1 cellular context compared by ENCODE assay signal in the genomic region with DNA sequence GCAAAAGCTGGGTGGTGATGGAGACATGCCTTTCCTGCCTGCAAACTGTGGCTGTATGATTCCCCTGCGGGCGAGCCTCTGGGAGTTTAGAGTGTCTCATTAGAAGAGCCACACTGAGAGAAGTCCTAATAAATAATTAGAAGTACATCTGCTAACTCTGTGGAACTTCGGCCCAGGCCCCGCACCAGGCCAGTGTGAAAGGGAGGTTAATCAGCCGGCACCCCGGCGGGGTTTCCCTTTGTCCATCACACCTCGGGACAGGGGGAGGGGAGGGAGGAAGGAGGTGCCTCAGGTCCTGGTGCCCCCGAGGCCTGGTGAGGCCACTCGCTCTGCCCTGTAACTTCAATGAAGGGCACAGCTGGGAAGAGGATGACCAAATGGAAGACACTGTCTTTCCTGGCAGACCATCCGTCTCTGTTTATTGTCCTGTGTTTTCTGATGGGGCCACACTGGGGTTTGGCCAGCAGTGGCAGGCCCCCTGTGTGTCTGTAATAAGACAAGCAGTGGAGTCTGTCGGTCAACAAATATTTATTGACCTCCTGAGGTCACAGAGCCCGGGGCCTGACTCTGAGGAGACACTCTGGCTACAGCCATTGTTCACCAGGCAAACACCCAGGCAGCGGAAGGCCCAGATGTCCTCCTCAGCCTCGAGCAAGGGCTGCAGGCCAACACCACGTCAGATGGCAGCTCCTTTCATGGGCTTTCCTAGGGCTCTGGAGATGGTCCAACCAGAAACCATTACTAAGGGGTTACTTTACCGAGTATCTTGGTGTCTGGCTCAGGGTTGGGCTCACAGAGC.
TF ChIP-seq lines count a peak whose summit lies in the region.

No MANE protein-coding gene starts in this region.

TF ChIP-seq in HepG2, 621 proteins besides CTCF, POLR2A, EP300 and RAD21 (continued from another document and continues in another):
- TF ChIP-seq, protein P1, sequence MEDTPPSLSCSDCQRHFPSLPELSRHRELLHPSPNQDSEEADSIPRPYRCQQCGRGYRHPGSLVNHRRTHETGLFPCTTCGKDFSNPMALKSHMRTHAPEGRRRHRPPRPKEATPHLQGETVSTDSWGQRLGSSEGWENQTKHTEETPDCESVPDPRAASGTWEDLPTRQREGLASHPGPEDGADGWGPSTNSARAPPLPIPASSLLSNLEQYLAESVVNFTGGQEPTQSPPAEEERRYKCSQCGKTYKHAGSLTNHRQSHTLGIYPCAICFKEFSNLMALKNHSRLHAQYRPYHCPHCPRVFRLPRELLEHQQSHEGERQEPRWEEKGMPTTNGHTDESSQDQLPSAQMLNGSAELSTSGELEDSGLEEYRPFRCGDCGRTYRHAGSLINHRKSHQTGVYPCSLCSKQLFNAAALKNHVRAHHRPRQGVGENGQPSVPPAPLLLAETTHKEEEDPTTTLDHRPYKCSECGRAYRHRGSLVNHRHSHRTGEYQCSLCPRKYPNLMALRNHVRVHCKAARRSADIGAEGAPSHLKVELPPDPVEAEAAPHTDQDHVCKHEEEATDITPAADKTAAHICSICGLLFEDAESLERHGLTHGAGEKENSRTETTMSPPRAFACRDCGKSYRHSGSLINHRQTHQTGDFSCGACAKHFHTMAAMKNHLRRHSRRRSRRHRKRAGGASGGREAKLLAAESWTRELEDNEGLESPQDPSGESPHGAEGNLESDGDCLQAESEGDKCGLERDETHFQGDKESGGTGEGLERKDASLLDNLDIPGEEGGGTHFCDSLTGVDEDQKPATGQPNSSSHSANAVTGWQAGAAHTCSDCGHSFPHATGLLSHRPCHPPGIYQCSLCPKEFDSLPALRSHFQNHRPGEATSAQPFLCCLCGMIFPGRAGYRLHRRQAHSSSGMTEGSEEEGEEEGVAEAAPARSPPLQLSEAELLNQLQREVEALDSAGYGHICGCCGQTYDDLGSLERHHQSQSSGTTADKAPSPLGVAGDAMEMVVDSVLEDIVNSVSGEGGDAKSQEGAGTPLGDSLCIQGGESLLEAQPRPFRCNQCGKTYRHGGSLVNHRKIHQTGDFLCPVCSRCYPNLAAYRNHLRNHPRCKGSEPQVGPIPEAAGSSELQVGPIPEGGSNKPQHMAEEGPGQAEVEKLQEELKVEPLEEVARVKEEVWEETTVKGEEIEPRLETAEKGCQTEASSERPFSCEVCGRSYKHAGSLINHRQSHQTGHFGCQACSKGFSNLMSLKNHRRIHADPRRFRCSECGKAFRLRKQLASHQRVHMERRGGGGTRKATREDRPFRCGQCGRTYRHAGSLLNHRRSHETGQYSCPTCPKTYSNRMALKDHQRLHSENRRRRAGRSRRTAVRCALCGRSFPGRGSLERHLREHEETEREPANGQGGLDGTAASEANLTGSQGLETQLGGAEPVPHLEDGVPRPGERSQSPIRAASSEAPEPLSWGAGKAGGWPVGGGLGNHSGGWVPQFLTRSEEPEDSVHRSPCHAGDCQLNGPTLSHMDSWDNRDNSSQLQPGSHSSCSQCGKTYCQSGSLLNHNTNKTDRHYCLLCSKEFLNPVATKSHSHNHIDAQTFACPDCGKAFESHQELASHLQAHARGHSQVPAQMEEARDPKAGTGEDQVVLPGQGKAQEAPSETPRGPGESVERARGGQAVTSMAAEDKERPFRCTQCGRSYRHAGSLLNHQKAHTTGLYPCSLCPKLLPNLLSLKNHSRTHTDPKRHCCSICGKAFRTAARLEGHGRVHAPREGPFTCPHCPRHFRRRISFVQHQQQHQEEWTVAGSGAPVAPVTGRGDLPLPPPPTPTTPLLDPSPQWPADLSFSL (CRISPR knock-in tag; IDR thresholded peaks at IDR 0.05) = 0 out of 2 replicates have a peak, but pooled peaks have one; percentile 42
- no peak for TF ChIP-seq ZNF143 (CRISPR knock-in tag; IDR thresholded peaks at IDR 0.05)
- TF ChIP-seq ZNF556 (CRISPR knock-in tag; IDR thresholded peaks at IDR 0.05; ENCODE audit: borderline replicate concordance) = 0 out of 2 replicates have a peak, but pooled peaks have one; percentile 10
- no peak for TF ChIP-seq SUZ12 (IDR thresholded peaks at IDR 0.05; ENCODE audit: low read depth, low read length)
- TF ChIP-seq, protein P2, sequence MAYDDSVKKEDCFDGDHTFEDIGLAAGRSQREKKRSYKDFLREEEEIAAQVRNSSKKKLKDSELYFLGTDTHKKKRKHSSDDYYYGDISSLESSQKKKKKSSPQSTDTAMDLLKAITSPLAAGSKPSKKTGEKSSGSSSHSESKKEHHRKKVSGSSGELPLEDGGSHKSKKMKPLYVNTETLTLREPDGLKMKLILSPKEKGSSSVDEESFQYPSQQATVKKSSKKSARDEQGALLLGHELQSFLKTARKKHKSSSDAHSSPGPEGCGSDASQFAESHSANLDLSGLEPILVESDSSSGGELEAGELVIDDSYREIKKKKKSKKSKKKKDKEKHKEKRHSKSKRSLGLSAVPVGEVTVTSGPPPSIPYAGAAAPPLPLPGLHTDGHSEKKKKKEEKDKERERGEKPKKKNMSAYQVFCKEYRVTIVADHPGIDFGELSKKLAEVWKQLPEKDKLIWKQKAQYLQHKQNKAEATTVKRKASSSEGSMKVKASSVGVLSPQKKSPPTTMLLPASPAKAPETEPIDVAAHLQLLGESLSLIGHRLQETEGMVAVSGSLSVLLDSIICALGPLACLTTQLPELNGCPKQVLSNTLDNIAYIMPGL (CRISPR knock-in tag; IDR thresholded peaks at IDR 0.05; ENCODE audit: borderline replicate concordance in 1 of 2, low read depth in 1 of 2) = no peak
- no peak for TF ChIP-seq ZNF839 (CRISPR knock-in tag; IDR thresholded peaks at IDR 0.05; ENCODE audit: borderline replicate concordance)
- TF ChIP-seq, protein P3, sequence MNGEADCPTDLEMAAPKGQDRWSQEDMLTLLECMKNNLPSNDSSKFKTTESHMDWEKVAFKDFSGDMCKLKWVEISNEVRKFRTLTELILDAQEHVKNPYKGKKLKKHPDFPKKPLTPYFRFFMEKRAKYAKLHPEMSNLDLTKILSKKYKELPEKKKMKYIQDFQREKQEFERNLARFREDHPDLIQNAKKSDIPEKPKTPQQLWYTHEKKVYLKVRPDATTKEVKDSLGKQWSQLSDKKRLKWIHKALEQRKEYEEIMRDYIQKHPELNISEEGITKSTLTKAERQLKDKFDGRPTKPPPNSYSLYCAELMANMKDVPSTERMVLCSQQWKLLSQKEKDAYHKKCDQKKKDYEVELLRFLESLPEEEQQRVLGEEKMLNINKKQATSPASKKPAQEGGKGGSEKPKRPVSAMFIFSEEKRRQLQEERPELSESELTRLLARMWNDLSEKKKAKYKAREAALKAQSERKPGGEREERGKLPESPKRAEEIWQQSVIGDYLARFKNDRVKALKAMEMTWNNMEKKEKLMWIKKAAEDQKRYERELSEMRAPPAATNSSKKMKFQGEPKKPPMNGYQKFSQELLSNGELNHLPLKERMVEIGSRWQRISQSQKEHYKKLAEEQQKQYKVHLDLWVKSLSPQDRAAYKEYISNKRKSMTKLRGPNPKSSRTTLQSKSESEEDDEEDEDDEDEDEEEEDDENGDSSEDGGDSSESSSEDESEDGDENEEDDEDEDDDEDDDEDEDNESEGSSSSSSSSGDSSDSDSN (CRISPR knock-in tag; IDR thresholded peaks at IDR 0.05) = no peak
- TF ChIP-seq ARNT (IDR thresholded peaks at IDR 0.05) = no peak
- TF ChIP-seq IKZF4 (CRISPR knock-in tag; IDR thresholded peaks at IDR 0.05; ENCODE audit: borderline replicate concordance, low read depth, not compliant biosample characterization) = peak; percentile 35
- TF ChIP-seq, protein P4, sequence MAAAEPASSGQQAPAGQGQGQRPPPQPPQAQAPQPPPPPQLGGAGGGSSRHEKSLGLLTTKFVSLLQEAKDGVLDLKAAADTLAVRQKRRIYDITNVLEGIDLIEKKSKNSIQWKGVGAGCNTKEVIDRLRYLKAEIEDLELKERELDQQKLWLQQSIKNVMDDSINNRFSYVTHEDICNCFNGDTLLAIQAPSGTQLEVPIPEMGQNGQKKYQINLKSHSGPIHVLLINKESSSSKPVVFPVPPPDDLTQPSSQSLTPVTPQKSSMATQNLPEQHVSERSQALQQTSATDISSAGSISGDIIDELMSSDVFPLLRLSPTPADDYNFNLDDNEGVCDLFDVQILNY (CRISPR knock-in tag; conservative IDR thresholded peaks at IDR 0.05) = no peak
- no peak for TF ChIP-seq CBFB (CRISPR knock-in tag; IDR thresholded peaks at IDR 0.05)
- no peak for TF ChIP-seq ZNF282 (IDR thresholded peaks at IDR 0.05; ENCODE audit: partially characterized antibody)
- peak; percentile 65; the same call in 1 of the 2 replicates for TF ChIP-seq ZFP36L1 (CRISPR knock-in tag; IDR thresholded peaks at IDR 0.05)
- TF ChIP-seq, protein P5, sequence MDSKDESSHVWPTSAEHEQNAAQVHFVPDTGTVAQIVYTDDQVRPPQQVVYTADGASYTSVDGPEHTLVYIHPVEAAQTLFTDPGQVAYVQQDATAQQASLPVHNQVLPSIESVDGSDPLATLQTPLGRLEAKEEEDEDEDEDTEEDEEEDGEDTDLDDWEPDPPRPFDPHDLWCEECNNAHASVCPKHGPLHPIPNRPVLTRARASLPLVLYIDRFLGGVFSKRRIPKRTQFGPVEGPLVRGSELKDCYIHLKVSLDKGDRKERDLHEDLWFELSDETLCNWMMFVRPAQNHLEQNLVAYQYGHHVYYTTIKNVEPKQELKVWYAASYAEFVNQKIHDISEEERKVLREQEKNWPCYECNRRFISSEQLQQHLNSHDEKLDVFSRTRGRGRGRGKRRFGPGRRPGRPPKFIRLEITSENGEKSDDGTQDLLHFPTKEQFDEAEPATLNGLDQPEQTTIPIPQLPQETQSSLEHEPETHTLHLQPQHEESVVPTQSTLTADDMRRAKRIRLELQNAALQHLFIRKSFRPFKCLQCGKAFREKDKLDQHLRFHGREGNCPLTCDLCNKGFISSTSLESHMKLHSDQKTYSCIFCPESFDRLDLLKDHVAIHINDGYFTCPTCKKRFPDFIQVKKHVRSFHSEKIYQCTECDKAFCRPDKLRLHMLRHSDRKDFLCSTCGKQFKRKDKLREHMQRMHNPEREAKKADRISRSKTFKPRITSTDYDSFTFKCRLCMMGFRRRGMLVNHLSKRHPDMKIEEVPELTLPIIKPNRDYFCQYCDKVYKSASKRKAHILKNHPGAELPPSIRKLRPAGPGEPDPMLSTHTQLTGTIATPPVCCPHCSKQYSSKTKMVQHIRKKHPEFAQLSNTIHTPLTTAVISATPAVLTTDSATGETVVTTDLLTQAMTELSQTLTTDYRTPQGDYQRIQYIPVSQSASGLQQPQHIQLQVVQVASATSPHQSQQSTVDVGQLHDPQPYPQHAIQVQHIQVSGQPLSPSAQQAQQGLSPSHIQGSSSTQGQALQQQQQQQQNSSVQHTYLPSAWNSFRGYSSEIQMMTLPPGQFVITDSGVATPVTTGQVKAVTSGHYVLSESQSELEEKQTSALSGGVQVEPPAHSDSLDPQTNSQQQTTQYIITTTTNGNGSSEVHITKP (CRISPR knock-in tag; IDR thresholded peaks at IDR 0.05; ENCODE audit: low read depth) = no peak
- no peak for TF ChIP-seq KAT7 (CRISPR knock-in tag; IDR thresholded peaks at IDR 0.05; ENCODE audit: borderline replicate concordance)
- TF ChIP-seq, protein P6, sequence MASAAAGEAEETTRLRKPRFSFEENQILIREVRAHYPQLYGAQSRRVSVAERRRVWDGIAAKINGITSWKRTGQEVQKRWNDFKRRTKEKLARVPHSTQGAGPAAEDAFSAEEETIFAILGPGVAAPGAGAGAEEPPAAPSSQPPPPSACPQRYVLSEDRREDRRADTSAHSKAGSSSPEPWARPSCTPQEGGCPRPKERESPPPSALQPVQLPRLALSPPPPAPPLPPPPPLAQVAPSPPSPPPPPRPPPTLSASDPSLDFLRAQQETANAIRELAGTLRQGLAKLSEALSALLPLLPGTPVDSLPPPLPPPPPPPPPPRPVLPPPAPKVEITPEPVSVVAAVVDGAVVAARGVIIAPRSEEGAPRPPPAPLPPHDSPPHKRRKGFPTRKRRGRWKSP (CRISPR knock-in tag; IDR thresholded peaks at IDR 0.05) = no peak
- TF ChIP-seq, protein P7, sequence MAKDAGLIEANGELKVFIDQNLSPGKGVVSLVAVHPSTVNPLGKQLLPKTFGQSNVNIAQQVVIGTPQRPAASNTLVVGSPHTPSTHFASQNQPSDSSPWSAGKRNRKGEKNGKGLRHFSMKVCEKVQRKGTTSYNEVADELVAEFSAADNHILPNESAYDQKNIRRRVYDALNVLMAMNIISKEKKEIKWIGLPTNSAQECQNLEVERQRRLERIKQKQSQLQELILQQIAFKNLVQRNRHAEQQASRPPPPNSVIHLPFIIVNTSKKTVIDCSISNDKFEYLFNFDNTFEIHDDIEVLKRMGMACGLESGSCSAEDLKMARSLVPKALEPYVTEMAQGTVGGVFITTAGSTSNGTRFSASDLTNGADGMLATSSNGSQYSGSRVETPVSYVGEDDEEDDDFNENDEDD (CRISPR knock-in tag; IDR thresholded peaks at IDR 0.05; ENCODE audit: borderline replicate concordance) = peak; percentile 59; the same call in 1 of the 2 replicates
- TF ChIP-seq, protein P8, sequence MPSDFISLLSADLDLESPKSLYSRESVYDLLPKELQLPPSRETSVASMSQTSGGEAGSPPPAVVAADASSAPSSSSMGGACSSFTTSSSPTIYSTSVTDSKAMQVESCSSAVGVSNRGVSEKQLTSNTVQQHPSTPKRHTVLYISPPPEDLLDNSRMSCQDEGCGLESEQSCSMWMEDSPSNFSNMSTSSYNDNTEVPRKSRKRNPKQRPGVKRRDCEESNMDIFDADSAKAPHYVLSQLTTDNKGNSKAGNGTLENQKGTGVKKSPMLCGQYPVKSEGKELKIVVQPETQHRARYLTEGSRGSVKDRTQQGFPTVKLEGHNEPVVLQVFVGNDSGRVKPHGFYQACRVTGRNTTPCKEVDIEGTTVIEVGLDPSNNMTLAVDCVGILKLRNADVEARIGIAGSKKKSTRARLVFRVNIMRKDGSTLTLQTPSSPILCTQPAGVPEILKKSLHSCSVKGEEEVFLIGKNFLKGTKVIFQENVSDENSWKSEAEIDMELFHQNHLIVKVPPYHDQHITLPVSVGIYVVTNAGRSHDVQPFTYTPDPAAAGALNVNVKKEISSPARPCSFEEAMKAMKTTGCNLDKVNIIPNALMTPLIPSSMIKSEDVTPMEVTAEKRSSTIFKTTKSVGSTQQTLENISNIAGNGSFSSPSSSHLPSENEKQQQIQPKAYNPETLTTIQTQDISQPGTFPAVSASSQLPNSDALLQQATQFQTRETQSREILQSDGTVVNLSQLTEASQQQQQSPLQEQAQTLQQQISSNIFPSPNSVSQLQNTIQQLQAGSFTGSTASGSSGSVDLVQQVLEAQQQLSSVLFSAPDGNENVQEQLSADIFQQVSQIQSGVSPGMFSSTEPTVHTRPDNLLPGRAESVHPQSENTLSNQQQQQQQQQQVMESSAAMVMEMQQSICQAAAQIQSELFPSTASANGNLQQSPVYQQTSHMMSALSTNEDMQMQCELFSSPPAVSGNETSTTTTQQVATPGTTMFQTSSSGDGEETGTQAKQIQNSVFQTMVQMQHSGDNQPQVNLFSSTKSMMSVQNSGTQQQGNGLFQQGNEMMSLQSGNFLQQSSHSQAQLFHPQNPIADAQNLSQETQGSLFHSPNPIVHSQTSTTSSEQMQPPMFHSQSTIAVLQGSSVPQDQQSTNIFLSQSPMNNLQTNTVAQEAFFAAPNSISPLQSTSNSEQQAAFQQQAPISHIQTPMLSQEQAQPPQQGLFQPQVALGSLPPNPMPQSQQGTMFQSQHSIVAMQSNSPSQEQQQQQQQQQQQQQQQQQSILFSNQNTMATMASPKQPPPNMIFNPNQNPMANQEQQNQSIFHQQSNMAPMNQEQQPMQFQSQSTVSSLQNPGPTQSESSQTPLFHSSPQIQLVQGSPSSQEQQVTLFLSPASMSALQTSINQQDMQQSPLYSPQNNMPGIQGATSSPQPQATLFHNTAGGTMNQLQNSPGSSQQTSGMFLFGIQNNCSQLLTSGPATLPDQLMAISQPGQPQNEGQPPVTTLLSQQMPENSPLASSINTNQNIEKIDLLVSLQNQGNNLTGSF (CRISPR knock-in tag; IDR thresholded peaks at IDR 0.05) = no peak
- TF ChIP-seq ZNF224 (CRISPR knock-in tag; IDR thresholded peaks at IDR 0.05) = no peak
- TF ChIP-seq, protein P9, sequence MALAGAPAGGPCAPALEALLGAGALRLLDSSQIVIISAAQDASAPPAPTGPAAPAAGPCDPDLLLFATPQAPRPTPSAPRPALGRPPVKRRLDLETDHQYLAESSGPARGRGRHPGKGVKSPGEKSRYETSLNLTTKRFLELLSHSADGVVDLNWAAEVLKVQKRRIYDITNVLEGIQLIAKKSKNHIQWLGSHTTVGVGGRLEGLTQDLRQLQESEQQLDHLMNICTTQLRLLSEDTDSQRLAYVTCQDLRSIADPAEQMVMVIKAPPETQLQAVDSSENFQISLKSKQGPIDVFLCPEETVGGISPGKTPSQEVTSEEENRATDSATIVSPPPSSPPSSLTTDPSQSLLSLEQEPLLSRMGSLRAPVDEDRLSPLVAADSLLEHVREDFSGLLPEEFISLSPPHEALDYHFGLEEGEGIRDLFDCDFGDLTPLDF (CRISPR knock-in tag; IDR thresholded peaks at IDR 0.05) = no peak
